In the genomic region with DNA sequence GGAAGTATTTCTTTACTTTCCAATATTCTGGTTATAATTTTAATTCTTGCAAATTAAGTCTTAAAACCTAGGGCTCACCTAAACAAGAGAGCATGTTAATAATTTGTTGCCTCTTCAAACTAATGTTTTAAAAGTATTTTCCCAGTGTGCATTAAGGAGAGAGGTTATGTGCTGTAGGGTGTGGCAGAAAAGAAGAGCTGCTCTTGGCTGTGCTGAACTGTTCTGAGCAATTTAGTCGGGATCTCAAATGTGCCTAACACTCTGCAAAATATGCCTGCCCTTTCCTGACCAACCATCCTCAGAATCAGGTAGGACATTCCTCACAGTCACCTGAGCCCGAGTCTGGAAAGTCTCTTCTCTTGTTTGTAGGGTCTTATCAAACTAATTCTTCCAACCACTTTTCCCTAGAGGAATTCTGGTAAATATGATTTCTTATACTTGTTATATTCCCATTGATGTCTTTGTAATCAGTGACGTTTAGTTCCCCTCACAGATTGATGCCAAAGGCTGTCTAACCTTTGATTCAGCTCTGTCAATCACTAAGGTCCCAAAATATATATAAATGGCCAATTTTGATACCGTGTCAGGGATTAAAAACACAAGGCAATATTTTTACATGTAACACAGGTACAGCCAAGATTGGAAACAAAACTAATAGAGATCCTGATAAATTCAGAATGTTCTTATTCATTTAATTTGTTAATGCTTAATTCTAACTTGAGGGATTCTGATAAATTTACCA, we compare ENCODE assay signal across 31 cellular contexts.
"Had no signal": no experiment of that assay in that cellular context is flagged by ENCODE, and none has a peak within 500 bp of the region (broad histone marks: within the 10 kb centered on the region; RNA-seq: fewer than 3 reads in every experiment).

No MANE protein-coding gene starts in this region.

- ATAC-seq: activated CD4-positive, alpha-beta T cell treated with anti-CD3 and anti-CD28 coated beads for 36 hours; activated CD4-positive, CD25-positive, alpha-beta regulatory T cell treated with anti-CD3 and anti-CD28 coated beads, Interleukin-2, amount 50 U/mL, for 24 hours; activated CD8-positive, alpha-beta memory T cell treated with anti-CD3 and anti-CD28 coated beads, Interleukin-2, amount 10 ng/mL, durations not matched to agents 7 days and 5 days; activated CD8-positive, alpha-beta T cell treated with anti-CD3 and anti-CD28 coated beads, Interleukin-2, amount 10 ng/mL, durations not matched to agents 7 days and 5 days; activated naive CD4-positive, alpha-beta T cell treated with anti-CD3 and anti-CD28 coated beads, Interleukin-2, amount 50 U/mL, for 72 hours; foreskin keratinocyte; gastrocnemius medialis; heart left ventricle had no signal

- H3K4me1 ChIP-seq: ascending aorta, breast epithelium, colonic mucosa, foreskin keratinocyte, gastrocnemius medialis had no signal

- H3K27me3 ChIP-seq: ascending aorta, breast epithelium, cardiac muscle cell, colonic mucosa, dorsolateral prefrontal cortex, esophagus muscularis mucosa, foreskin keratinocyte, gastrocnemius medialis, heart left ventricle had no signal

- H3K27ac ChIP-seq: ascending aorta, breast epithelium, cardiac muscle cell, colonic mucosa, dorsolateral prefrontal cortex, esophagus muscularis mucosa, foreskin keratinocyte, gastrocnemius medialis, heart left ventricle, WERI-Rb-1 had no signal

- H3K36me3 ChIP-seq: ascending aorta, breast epithelium, cardiac muscle cell, colonic mucosa, esophagus muscularis mucosa, gastrocnemius medialis, heart left ventricle, WERI-Rb-1 had no signal

- DNase-seq: activated B cell treated with CpG ODN at 0.5 μM for 24 hours; activated CD4-positive, alpha-beta memory T cell treated with anti-CD3 and anti-CD28 coated beads for 36 hours; activated CD4-positive, alpha-beta T cell treated with anti-CD3 and anti-CD28 coated beads for 36 hours; activated CD4-positive, alpha-beta T cell treated with anti-CD3 and anti-CD28 coated beads, Interleukin-2, amount 10 ng/mL, durations not matched to agents 24 days and 14 days; activated CD8-positive, alpha-beta memory T cell treated with anti-CD3 and anti-CD28 coated beads, Interleukin-2, amount 10 ng/mL, durations not matched to agents 7 days and 5 days; activated CD8-positive, alpha-beta memory T cell treated with anti-CD3 and anti-CD28 coated beads, Interleukin-2, amount 50 U/mL, for 4 hours; activated CD8-positive, alpha-beta T cell treated with anti-CD3 and anti-CD28 coated beads, Interleukin-2, amount 10 ng/mL, durations not matched to agents 7 days and 5 days; activated effector memory CD4-positive, alpha-beta T cell treated with anti-CD3 and anti-CD28 coated beads, Interleukin-2, amount 50 U/mL, for 16 hours; activated naive CD4-positive, alpha-beta T cell; activated naive CD4-positive, alpha-beta T cell treated with anti-CD3 and anti-CD28 coated beads, Interleukin-2, amount 10 ng/mL, durations not matched to agents 7 days and 5 days; activated naive CD8-positive, alpha-beta T cell treated with anti-CD3 and anti-CD28 coated beads, Interleukin-2, amount 10 ng/mL, durations not matched to agents 7 days and 5 days; activated T-cell treated with anti-CD3 and anti-CD28 coated beads, Interleukin-2, amount 50 U/mL, for 1 hour; activated T-cell treated with anti-CD3 and anti-CD28 coated beads, Interleukin-2, amount 50 U/mL, for 48 hours; central memory CD4-positive, alpha-beta T cell; cerebellar nuclear complex; colonic mucosa; dorsolateral prefrontal cortex; effector memory CD4-positive, alpha-beta T cell; endodermal cell; foreskin keratinocyte; gastrocnemius medialis; glutamatergic neuron; heart left ventricle; T1000; WERI-Rb-1 had no signal

- H3K4me3 ChIP-seq: ascending aorta, breast epithelium, cardiac muscle cell, colonic mucosa, dorsolateral prefrontal cortex, esophagus muscularis mucosa, gastrocnemius medialis, heart left ventricle had no signal

- H3K9me3 ChIP-seq: ascending aorta, breast epithelium, colonic mucosa, esophagus muscularis mucosa, gastrocnemius medialis, heart left ventricle had no signal
